ENCODE assay signal across 1 cellular context in the genomic region with DNA sequence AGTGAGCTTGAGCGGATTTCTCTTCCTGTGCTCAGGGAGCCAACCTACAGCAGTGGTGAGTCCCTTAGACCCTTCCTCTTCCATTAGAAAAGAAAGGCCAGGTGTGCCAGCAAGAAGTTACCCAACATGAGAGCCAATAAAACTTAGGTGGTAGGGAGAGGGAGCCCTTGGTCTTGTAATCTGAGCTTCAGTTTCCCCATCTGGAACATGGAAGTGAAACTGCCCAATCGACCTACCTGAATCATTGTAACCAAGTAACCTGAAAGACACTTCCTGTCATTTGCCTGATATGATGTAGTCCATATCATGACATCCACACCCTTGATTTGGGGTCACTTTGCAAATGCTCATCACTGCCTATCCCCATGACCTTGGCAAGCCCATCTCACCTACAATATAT.
TF ChIP-seq lines count a peak whose summit lies in the region.

No MANE protein-coding gene starts in this region.

TF ChIP-seq in SK-N-SH treated with all-trans-retinoic acid at 6 μM for 48 hours, 23 proteins besides CTCF, POLR2A, EP300 and RAD21 (continued from another document):
- TF ChIP-seq CSRNP3 (CRISPR knock-in tag; IDR thresholded peaks at IDR 0.05): no peak
